Comparison of ENCODE assay signal across 8 cellular contexts in genomic region chr6:82247634-82248232, GRCh38. TPM values are rescaled to one million over a fixed set of nuclear protein-coding genes. Genes with fewer than 3 reads are reported as not detected.
DNase-seq lines count a peak whose midpoint lies in the region; ATAC-seq and TF ChIP-seq lines count a peak whose summit lies in the region.

Gene IBTK (minus strand): TSS chr6:82247744. CDS start chr6:82240486, 7,258 bp downstream.

- H3K27me3 Mint-ChIP-seq in WTC11 (ENCODE audit: low read depth), result no peaks in the 10 kb centered on the region

- POLR2A ChIA-PET in AG04450 (lab: Yijun Ruan, JAX), result no interaction called here
- POLR2A ChIA-PET in WTC11 (lab: Charles Lee), result interaction anchor here (1.2 kb wide), 1 partner anchor 818 kb away, joined by 5 read pairs; the partner anchor contains the start of gene UBE3D

- H3K4me1 Mint-ChIP-seq in WTC11, result peaks cover 32% of the 10 kb centered on the region

- 0 out of 2 replicates have a peak, but pooled peaks cover 4% of the 10 kb centered on the region for H3K9me3 Mint-ChIP-seq in WTC11

- CTCF ChIA-PET in AG04450 (lab: Charles Lee) (interaction anchor here (1.4 to 2.6 kb wide), 3 partner anchors 23 to 819 kb away, joined by 5 to 49 read pairs (median 17); partner anchors contain the start of genes DOP1A and UBE3D), WTC11 (lab: Charles Lee) (interaction anchor here (0.9 to 1.4 kb wide), 2 partner anchors 116 to 818 kb away, joined by 3 to 6 read pairs; partner anchors contain the start of genes TPBG and UBE3D)

- peak; percentile 73 for DNase-seq in AG04450 (ENCODE audit: low read depth, low spot score)
- peak; percentile 89 for DNase-seq in NCI-H226
- peak; percentile 91 for DNase-seq in WTC11 (ENCODE audit: low spot score)
- DNase-seq in cardiac fibroblast (ENCODE audit: low read depth in 2 of 2), result peak; percentile 96 to 97
- peak; percentile 92 for DNase-seq in iris pigment epithelial cell (ENCODE audit: low read depth)
- peak; percentile 88 for DNase-seq in stimulated activated CD4-positive, alpha-beta T cell treated with anti-CD3 and anti-CD28 coated beads, Interleukin-12 subunit alpha, Interleukin-12 subunit beta, amount 100 ng/mL, for 4 hours

- H3K9me3 ChIP-seq in AG04450 (ENCODE audit: control insufficient read depth, insufficient read depth, low read length), result peaks cover 2% of the 10 kb centered on the region; the same call in 1 of the 2 replicates

- no peaks in the 10 kb centered on the region for H3K27me3 ChIP-seq in AG04450 (ENCODE audit: control insufficient read depth, insufficient read depth, low read length)

- peak within 1 kb of the TSS; percentile 96 for H3K4me3 Mint-ChIP-seq in WTC11

- H3K27ac ChIP-seq in AG04450 (ENCODE audit: low read depth, low read length), result peak within 1 kb of the TSS; percentile 94

- H3K27ac Mint-ChIP-seq in WTC11, result peak within 1 kb of the TSS; percentile 96

- peak within 1 kb of the TSS; percentile 78 for H3K4me3 ChIP-seq in AG04450 (ENCODE audit: low read depth, low read length)
- peak within 1 kb of the TSS; percentile 83 to 87 for H3K4me3 ChIP-seq in cardiac fibroblast (replicated peaks in 1 of 2; ENCODE audit: low read depth in 2 of 2, low read length in 2 of 2)

- ATAC-seq in GM18909 (IDR thresholded peaks at IDR 0.05; ENCODE audit: poor library complexity, unreplicated experiment), result peak; percentile 88
- peak; percentile 90 for ATAC-seq in HG03175 (IDR thresholded peaks at IDR 0.05; ENCODE audit: unreplicated experiment)
- ATAC-seq in WTC11, result peak; percentile 89

- no peak for TF ChIP-seq CTCF in AG04450 (IDR thresholded peaks at IDR 0.05; ENCODE audit: low read depth, low read length)
- TF ChIP-seq CTCF in WTC11 (IDR thresholded peaks at IDR 0.05), result no peak
- TF ChIP-seq CTCF in cardiac fibroblast (IDR thresholded peaks at IDR 0.05; ENCODE audit: low read depth, low read length), result no peak

- H3K36me3 Mint-ChIP-seq in WTC11, result peaks cover 12% of the 10 kb centered on the region

TF ChIP-seq in WTC11, 78 proteins besides CTCF, POLR2A, EP300 and RAD21 (continues in another document):
- TF ChIP-seq RELA (CRISPR knock-in tag; IDR thresholded peaks at IDR 0.05; ENCODE audit: borderline replicate concordance) (0 out of 2 replicates have a peak, but pooled peaks have one; percentile 7), HMGXB4 (CRISPR knock-in tag; IDR thresholded peaks at IDR 0.05) (peak; percentile 12; the same call in 1 of the 2 replicates), CREM (CRISPR knock-in tag; IDR thresholded peaks at IDR 0.05) (peak; percentile 23; the same call in 1 of the 2 replicates), SP1 (CRISPR knock-in tag; conservative IDR thresholded peaks at IDR 0.05) (peak; percentile 80), E2F4 (CRISPR knock-in tag; IDR thresholded peaks at IDR 0.05; ENCODE audit: borderline replicate concordance, low read depth) (no peak), ATF2 (CRISPR knock-in tag; IDR thresholded peaks at IDR 0.05; ENCODE audit: borderline replicate concordance, low read depth) (0 out of 2 replicates have a peak, but pooled peaks have one; percentile 9), FOXP1 (CRISPR knock-in tag; IDR thresholded peaks at IDR 0.05; ENCODE audit: borderline replicate concordance) (no peak), TP53 (CRISPR knock-in tag; IDR thresholded peaks at IDR 0.05) (no peak), CBFB (CRISPR knock-in tag; IDR thresholded peaks at IDR 0.05; ENCODE audit: low read depth) (no peak), ATF6 (CRISPR knock-in tag; IDR thresholded peaks at IDR 0.05) (no peak), MYBL2 (CRISPR knock-in tag; IDR thresholded peaks at IDR 0.05) (0 out of 2 replicates have a peak, but pooled peaks have one; percentile 39), ZNF263 (CRISPR knock-in tag; IDR thresholded peaks at IDR 0.05; ENCODE audit: low read depth) (0 out of 2 replicates have a peak, but pooled peaks have one; percentile 39)
- TF ChIP-seq, protein P1, sequence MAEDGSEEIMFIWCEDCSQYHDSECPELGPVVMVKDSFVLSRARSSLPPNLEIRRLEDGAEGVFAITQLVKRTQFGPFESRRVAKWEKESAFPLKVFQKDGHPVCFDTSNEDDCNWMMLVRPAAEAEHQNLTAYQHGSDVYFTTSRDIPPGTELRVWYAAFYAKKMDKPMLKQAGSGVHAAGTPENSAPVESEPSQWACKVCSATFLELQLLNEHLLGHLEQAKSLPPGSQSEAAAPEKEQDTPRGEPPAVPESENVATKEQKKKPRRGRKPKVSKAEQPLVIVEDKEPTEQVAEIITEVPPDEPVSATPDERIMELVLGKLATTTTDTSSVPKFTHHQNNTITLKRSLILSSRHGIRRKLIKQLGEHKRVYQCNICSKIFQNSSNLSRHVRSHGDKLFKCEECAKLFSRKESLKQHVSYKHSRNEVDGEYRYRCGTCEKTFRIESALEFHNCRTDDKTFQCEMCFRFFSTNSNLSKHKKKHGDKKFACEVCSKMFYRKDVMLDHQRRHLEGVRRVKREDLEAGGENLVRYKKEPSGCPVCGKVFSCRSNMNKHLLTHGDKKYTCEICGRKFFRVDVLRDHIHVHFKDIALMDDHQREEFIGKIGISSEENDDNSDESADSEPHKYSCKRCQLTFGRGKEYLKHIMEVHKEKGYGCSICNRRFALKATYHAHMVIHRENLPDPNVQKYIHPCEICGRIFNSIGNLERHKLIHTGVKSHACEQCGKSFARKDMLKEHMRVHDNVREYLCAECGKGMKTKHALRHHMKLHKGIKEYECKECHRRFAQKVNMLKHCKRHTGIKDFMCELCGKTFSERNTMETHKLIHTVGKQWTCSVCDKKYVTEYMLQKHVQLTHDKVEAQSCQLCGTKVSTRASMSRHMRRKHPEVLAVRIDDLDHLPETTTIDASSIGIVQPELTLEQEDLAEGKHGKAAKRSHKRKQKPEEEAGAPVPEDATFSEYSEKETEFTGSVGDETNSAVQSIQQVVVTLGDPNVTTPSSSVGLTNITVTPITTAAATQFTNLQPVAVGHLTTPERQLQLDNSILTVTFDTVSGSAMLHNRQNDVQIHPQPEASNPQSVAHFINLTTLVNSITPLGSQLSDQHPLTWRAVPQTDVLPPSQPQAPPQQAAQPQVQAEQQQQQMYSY (CRISPR knock-in tag; IDR thresholded peaks at IDR 0.05), result no peak
- TF ChIP-seq, protein P2, sequence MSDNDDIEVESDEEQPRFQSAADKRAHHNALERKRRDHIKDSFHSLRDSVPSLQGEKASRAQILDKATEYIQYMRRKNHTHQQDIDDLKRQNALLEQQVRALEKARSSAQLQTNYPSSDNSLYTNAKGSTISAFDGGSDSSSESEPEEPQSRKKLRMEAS (CRISPR knock-in tag; IDR thresholded peaks at IDR 0.05), result peak; percentile 62

RNA-seq across cellular contexts. Expression of gene IBTK, which starts in this region (rescaled TPM):
- 26.5 and 39.8 TPM in 2 replicates for polyA plus RNA-seq in AG04450 (2011; rRNA removed)
- 32.4 and 57.9 TPM in 2 replicates for polyA minus RNA-seq in AG04450 (2011; rRNA and poly(A)+ RNA removed)
- 20.4 to 24.1 TPM (median 21.0 TPM) in 3 replicates for total RNA-seq in WTC11 (2021)

Comparison
In these comparisons a context has a peak if more than half of its experiments do, and no peak if none do; other contexts are left out.
1. Peak in every context shown above with its lines: DNase-seq, ATAC-seq, H3K4me3 ChIP-seq and H3K27ac ChIP-seq.